Comparison of ENCODE assay signal across 20 cellular contexts in genomic region chr1:17892225-17892624, GRCh38.
A peak's percentile ranks its signal among the peaks of the same experiment; 100 is the strongest.
DNase-seq lines count a peak whose midpoint lies in the region; ATAC-seq, FAIRE-seq and TF ChIP-seq lines count a peak whose summit lies in the region.
"Had no signal": no experiment of that assay in that cellular context is flagged by ENCODE, and none has a peak within 500 bp of the region (broad histone marks: within the 10 kb centered on the region; RNA-seq: fewer than 3 reads in every experiment).

No MANE protein-coding gene starts in this region.

- POLR2A ChIA-PET in H1 (lab: Charles Lee; ENCODE audit: partially characterized antibody): no interaction called here
- POLR2A ChIA-PET in naive thymus-derived CD4-positive, alpha-beta T cell (lab: Charles Lee): no interaction called here

- H3K27ac ChIP-seq in H1 (ENCODE audit: low read depth, low read length): no peak overlapping the region
- no peak overlapping the region for H3K27ac ChIP-seq in prostate gland
- H3K27ac ChIP-seq in naive thymus-derived CD4-positive, alpha-beta T cell (ENCODE audit: low read depth, low read length): no peak overlapping the region
- H3K27ac ChIP-seq: BLaER1 treated with 17β-estradiol and CSF1 and Interleukin-3, amounts not matched to agents 10 nM and 100 nM had no signal

- H4K91ac ChIP-seq in H1 (replicated peaks; ENCODE audit: insufficient read length, low read length): no peak overlapping the region

- H3K27ac Mint-ChIP-seq in activated naive CD4-positive, alpha-beta T cell treated with anti-CD3 and anti-CD28 coated beads, Interleukin-2, amount 10 ng/mL, durations not matched to agents 7 days and 5 days: no peak overlapping the region
- no peak overlapping the region for H3K27ac Mint-ChIP-seq in naive thymus-derived CD4-positive, alpha-beta T cell
- H3K27ac Mint-ChIP-seq: naive thymus-derived CD8-positive, alpha-beta T cell; stimulated activated naive B cell treated with anti-CD40 and anti-IgM and Interleukin-4, amounts not matched to agents 10 μg/mL and 1 μg/mL and 100 μg/mL, for 72 hours; type B pancreatic cell had no signal

- H2BK20ac ChIP-seq in H1 (ENCODE audit: low read length): no peak overlapping the region

- no peaks in the 10 kb centered on the region for H3K27me3 Mint-ChIP-seq in activated naive CD4-positive, alpha-beta T cell treated with anti-CD3 and anti-CD28 coated beads, Interleukin-2, amount 10 ng/mL, durations not matched to agents 7 days and 5 days
- H3K27me3 Mint-ChIP-seq in naive thymus-derived CD4-positive, alpha-beta T cell: peaks cover 0 to 50% (median 17%) of the 10 kb centered on the region in 5 donors

- H3K4me1 Mint-ChIP-seq in activated naive CD4-positive, alpha-beta T cell treated with anti-CD3 and anti-CD28 coated beads, Interleukin-2, amount 10 ng/mL, durations not matched to agents 7 days and 5 days: no peaks in the 10 kb centered on the region
- no peaks in the 10 kb centered on the region for H3K4me1 Mint-ChIP-seq in naive thymus-derived CD4-positive, alpha-beta T cell
- H3K4me1 Mint-ChIP-seq: stimulated activated naive B cell treated with anti-CD40 and anti-IgM and Interleukin-4, amounts not matched to agents 10 μg/mL and 1 μg/mL and 100 μg/mL, for 72 hours had no signal

- H3K18ac ChIP-seq in H1 (ENCODE audit: extremely low read depth, low read length): no peak overlapping the region

- no peak overlapping the region for H3K4me3 ChIP-seq in H1 (ENCODE audit: extremely low read depth in 1 of 4, insufficient read depth in 2 of 4, low read depth in 3 of 4, low read length in 4 of 4)
- H3K4me3 ChIP-seq in prostate gland: no peak overlapping the region
- no peak overlapping the region for H3K4me3 ChIP-seq in naive thymus-derived CD4-positive, alpha-beta T cell (ENCODE audit: low read length)
- H3K4me3 ChIP-seq: BLaER1 treated with 17β-estradiol and CSF1 and Interleukin-3, amounts not matched to agents 10 nM and 100 nM had no signal

- H3K27me3 ChIP-seq in H1 (replicated peaks in 1 of 4; ENCODE audit: control insufficient read depth in 3 of 4, extremely low read depth in 1 of 4, insufficient read depth in 3 of 4, low read length in 3 of 4): peaks cover 0 to 1% (median 0%) of the 10 kb centered on the region in 4 experiments; a peak in 2 of 7 replicates
- H3K27me3 ChIP-seq in prostate gland (replicated peaks; ENCODE audit: insufficient read depth): no peaks in the 10 kb centered on the region
- no peaks in the 10 kb centered on the region for H3K27me3 ChIP-seq in naive thymus-derived CD4-positive, alpha-beta T cell (ENCODE audit: control insufficient read depth in 2 of 2, insufficient read depth in 2 of 2, low read length in 2 of 2)
- H3K27me3 ChIP-seq: BLaER1 treated with 17β-estradiol and CSF1 and Interleukin-3, amounts not matched to agents 10 nM and 100 nM had no signal

- TF ChIP-seq EP300 in H1 (IDR thresholded peaks at IDR 0.05; ENCODE audit: borderline replicate concordance in 1 of 2, low read depth in 2 of 2, low read length in 2 of 2): no peak

- no peak overlapping the region for H3K23ac ChIP-seq in H1 (ENCODE audit: insufficient read length)

- no peaks in the 10 kb centered on the region for H4K20me1 ChIP-seq in H1 (replicated peaks in 1 of 2; ENCODE audit: control insufficient read depth in 1 of 2, insufficient read depth in 2 of 2, low read length in 2 of 2)
- H4K20me1 ChIP-seq: BLaER1 treated with 17β-estradiol and CSF1 and Interleukin-3, amounts not matched to agents 10 nM and 100 nM had no signal

- H3K79me2 ChIP-seq in H1 (ENCODE audit: control insufficient read depth in 1 of 2, insufficient read depth in 2 of 2, low read length in 2 of 2): no peaks in the 10 kb centered on the region

- H3K36me3 ChIP-seq in H1 (ENCODE audit: control insufficient read depth in 2 of 4, insufficient read depth in 4 of 4, low read length in 3 of 4) (no peaks in the 10 kb centered on the region), prostate gland (no peaks in the 10 kb centered on the region)
- no peaks in the 10 kb centered on the region for H3K36me3 ChIP-seq in naive thymus-derived CD4-positive, alpha-beta T cell (ENCODE audit: control insufficient read depth in 2 of 3, insufficient read depth in 3 of 3, low read length in 3 of 3)
- H3K36me3 ChIP-seq: BLaER1 treated with 17β-estradiol and CSF1 and Interleukin-3, amounts not matched to agents 10 nM and 100 nM had no signal

- H2BK15ac ChIP-seq in H1 (ENCODE audit: low read length): no peak overlapping the region

- H3K4me1 ChIP-seq in H1 (replicated peaks in 1 of 4; ENCODE audit: control insufficient read depth in 3 of 4, insufficient read depth in 4 of 4, low read length in 3 of 4) (no peaks in the 10 kb centered on the region; a peak in 1 of 7 replicates), prostate gland (replicated peaks) (no peaks in the 10 kb centered on the region)
- no peaks in the 10 kb centered on the region for H3K4me1 ChIP-seq in naive thymus-derived CD4-positive, alpha-beta T cell (ENCODE audit: control insufficient read depth in 2 of 2, insufficient read depth in 2 of 2, low read length in 2 of 2)

- no peak overlapping the region for H3K4ac ChIP-seq in H1 (replicated peaks; ENCODE audit: insufficient read length, low read depth, low read length)

- TF ChIP-seq RAD21 in H1 (IDR thresholded peaks at IDR 0.05 in 1 of 2, conservative IDR thresholded peaks at IDR 0.05 in 1 of 2; ENCODE audit: low read depth in 2 of 2, low read length in 2 of 2): no peak

- no peaks in the 10 kb centered on the region for H3K9me3 Mint-ChIP-seq in activated naive CD4-positive, alpha-beta T cell treated with anti-CD3 and anti-CD28 coated beads, Interleukin-2, amount 10 ng/mL, durations not matched to agents 7 days and 5 days
- H3K9me3 Mint-ChIP-seq in naive thymus-derived CD4-positive, alpha-beta T cell: peaks cover 0 to 5% (median 0%) of the 10 kb centered on the region in 11 donors
- H3K9me3 Mint-ChIP-seq: type B pancreatic cell had no signal

- no peak for FAIRE-seq in H1 (lab: Jason Lieb, UNC)
- FAIRE-seq: A204.1 had no signal

- no peak overlapping the region for H2BK120ac ChIP-seq in H1 (replicated peaks; ENCODE audit: low read depth, low read length)

- H2AK5ac ChIP-seq in H1 (ENCODE audit: low read depth, low read length): no peak overlapping the region

- intact Hi-C loops in prostate gland (cut with DNase I): no loop called here
- intact Hi-C loops in naive thymus-derived CD4-positive, alpha-beta T cell (cut with micrococcal nuclease): no loop called here

- H4K8ac ChIP-seq in H1 (ENCODE audit: extremely low read depth, insufficient read depth, low read length): peak overlapping the region; percentile 31; the same call in 1 of the 2 replicates

- CTCF ChIA-PET in H1 (lab: Charles Lee; ENCODE audit: partially characterized antibody): interaction anchor here (0.6 kb wide), 1 partner anchor 204 kb away, joined by 3 read pairs; no protein-coding TSS in a partner anchor
- CTCF ChIA-PET in activated naive CD4-positive, alpha-beta T cell treated with anti-CD3 and anti-CD28 coated beads, Interleukin-2, amount 10 ng/mL, durations not matched to agents 7 days and 5 days (lab: Charles Lee): no interaction called here
- CTCF ChIA-PET in naive thymus-derived CD4-positive, alpha-beta T cell (lab: Charles Lee): no interaction called here

- no peaks in the 10 kb centered on the region for H3K36me3 Mint-ChIP-seq in activated naive CD4-positive, alpha-beta T cell treated with anti-CD3 and anti-CD28 coated beads, Interleukin-2, amount 10 ng/mL, durations not matched to agents 7 days and 5 days
- no peaks in the 10 kb centered on the region for H3K36me3 Mint-ChIP-seq in naive thymus-derived CD4-positive, alpha-beta T cell
- H3K36me3 Mint-ChIP-seq: naive thymus-derived CD8-positive, alpha-beta T cell; stimulated activated naive B cell treated with anti-CD40 and anti-IgM and Interleukin-4, amounts not matched to agents 10 μg/mL and 1 μg/mL and 100 μg/mL, for 72 hours; type B pancreatic cell had no signal

- no peak overlapping the region for H3K56ac ChIP-seq in H1 (replicated peaks; ENCODE audit: insufficient read length, low read depth, low read length)

- H3K9me3 ChIP-seq in H1 (ENCODE audit: insufficient read depth in 2 of 2, low read depth in 1 of 2, low read length in 1 of 2): no peaks in the 10 kb centered on the region
- H3K9me3 ChIP-seq in prostate gland: no peaks in the 10 kb centered on the region
- H3K9me3 ChIP-seq in naive thymus-derived CD4-positive, alpha-beta T cell (ENCODE audit: control insufficient read depth in 2 of 3, low read length in 3 of 3): no peaks in the 10 kb centered on the region
- H3K9me3 ChIP-seq: BLaER1 treated with 17β-estradiol and CSF1 and Interleukin-3, amounts not matched to agents 10 nM and 100 nM had no signal

- no peak overlapping the region for H2AFZ ChIP-seq in H1 (ENCODE audit: low read length)

- H3K9ac ChIP-seq in H1 (replicated peaks in 1 of 4; ENCODE audit: extremely low read depth in 1 of 4, low read depth in 3 of 4, low read length in 3 of 4): no peak overlapping the region
- H3K9ac ChIP-seq: BLaER1 treated with 17β-estradiol and CSF1 and Interleukin-3, amounts not matched to agents 10 nM and 100 nM had no signal

- H4K5ac ChIP-seq in H1 (ENCODE audit: insufficient read length, low read depth, low read length): no peak overlapping the region

- no peak overlapping the region for H2BK12ac ChIP-seq in H1 (ENCODE audit: low read depth, low read length)

- H3K4me3 Mint-ChIP-seq in activated naive CD4-positive, alpha-beta T cell treated with anti-CD3 and anti-CD28 coated beads, Interleukin-2, amount 10 ng/mL, durations not matched to agents 7 days and 5 days: no peak overlapping the region
- H3K4me3 Mint-ChIP-seq in naive thymus-derived CD4-positive, alpha-beta T cell: no peak overlapping the region
- H3K4me3 Mint-ChIP-seq: naive thymus-derived CD8-positive, alpha-beta T cell; stimulated activated naive B cell treated with anti-CD40 and anti-IgM and Interleukin-4, amounts not matched to agents 10 μg/mL and 1 μg/mL and 100 μg/mL, for 72 hours; type B pancreatic cell had no signal

- DNase-seq in NCI-H2081 (lab: John Stamatoyannopoulos, UW) (peak; percentile 17 to 52), NCI-H2081 treated with DMSO at 0.1 percent for 48 hours (lab: John Stamatoyannopoulos, UW) (no peak), NCI-H2196 treated with DMSO at 0.1 percent for 48 hours (lab: John Stamatoyannopoulos, UW; ENCODE audit: unreplicated experiment) (peak; percentile 65), H1 (ENCODE audit: low read depth in 1 of 2, low spot score in 2 of 2) (no peak), prostate gland (ENCODE audit: low spot score) (peak; percentile 16), nucleus accumbens (lab: John Stamatoyannopoulos, UW) (no peak)
- no peak for DNase-seq in activated naive CD4-positive, alpha-beta T cell treated with anti-CD3 and anti-CD28 coated beads, Interleukin-2, amount 10 ng/mL, durations not matched to agents 7 days and 5 days
- DNase-seq in naive thymus-derived CD4-positive, alpha-beta T cell: no peak
- DNase-seq: activated CD4-positive, alpha-beta T cell treated with anti-CD3 and anti-CD28 coated beads, Interleukin-2, amount 50 U/mL, for 1 hour; activated naive CD4-positive, alpha-beta T cell treated with anti-CD3 and anti-CD28 coated beads, Interleukin-2, amount 50 U/mL, for 16 hours; activated T-cell treated with anti-CD3 and anti-CD28 coated beads for 4 hours; cortex of kidney; foreskin melanocyte; KBM-7; naive thymus-derived CD8-positive, alpha-beta T cell; NCI-H1417 treated with DMSO at 0.1 percent for 48 hours; stimulated activated naive B cell treated with anti-CD40 and anti-IgM and Interleukin-4, amounts not matched to agents 10 μg/mL and 1 μg/mL and 100 μg/mL, for 72 hours had no signal

- WGBS in H1 (ENCODE audit: extremely low coverage in 1 of 2, insufficient coverage in 1 of 2, insufficient read length in 1 of 2, insufficient replicate concordance in 2 of 2, low coverage in 1 of 2, low lambda C conversion rate in 2 of 2, missing lambda C conversion rate in 1 of 2), 2 experiments: 82% methylated on average over 8 of the region's 8 CpGs; no CpG with 5 or more reads in 1 of the 2 experiments
- 58% methylated on average over 8 of the region's 8 CpGs for whole genome bisulfite sequencing in prostate gland

- H3K79me1 ChIP-seq in H1 (ENCODE audit: low read depth, low read length): no peaks in the 10 kb centered on the region

- no peak for TF ChIP-seq POLR2A in H1 (IDR thresholded peaks at IDR 0.05; ENCODE audit: control extremely low read depth in 1 of 2, low read depth in 2 of 2, low read length in 2 of 2)
- TF ChIP-seq POLR2A in prostate gland (IDR thresholded peaks at IDR 0.05): no peak

- no peak for ATAC-seq in naive thymus-derived CD4-positive, alpha-beta T cell
- ATAC-seq: naive thymus-derived CD8-positive, alpha-beta T cell; stimulated activated naive B cell treated with anti-CD40 and anti-IgM and Interleukin-4, amounts not matched to agents 10 μg/mL and 1 μg/mL and 100 μg/mL, for 72 hours had no signal

- H3K14ac ChIP-seq in H1 (ENCODE audit: insufficient read length): no peak overlapping the region

- H2BK5ac ChIP-seq in H1 (ENCODE audit: low read depth, low read length): no peak overlapping the region

- H3K4me2 ChIP-seq in H1 (ENCODE audit: insufficient read depth in 1 of 2, low read depth in 2 of 2, low read length in 2 of 2): no peak overlapping the region
- H3K4me2 ChIP-seq: BLaER1 treated with 17β-estradiol and CSF1 and Interleukin-3, amounts not matched to agents 10 nM and 100 nM had no signal

- 0 out of 2 replicates have a peak, but pooled peaks cover 1% of the 10 kb centered on the region for H3K23me2 ChIP-seq in H1 (ENCODE audit: low read depth, low read length)

- no peak for TF ChIP-seq CTCF in H1 (IDR thresholded peaks at IDR 0.05; ENCODE audit: control extremely low read depth in 1 of 3, insufficient read depth in 1 of 3, low read depth in 1 of 3, low read length in 3 of 3)
- no peak for TF ChIP-seq CTCF in prostate gland (IDR thresholded peaks at IDR 0.05)

Comparison
In these comparisons a context has a peak if more than half of its experiments do, and no peak if none do; other contexts are left out.
1. DNase-seq: peak in NCI-H2081 (2 of 2), NCI-H2196 treated with DMSO at 0.1 percent for 48 hours (single experiment) and prostate gland (single experiment); none in NCI-H2081 treated with DMSO at 0.1 percent for 48 hours (single experiment), H1 (0 of 2), nucleus accumbens (0 of 56), activated naive CD4-positive, alpha-beta T cell treated with anti-CD3 and anti-CD28 coated beads, Interleukin-2, amount 10 ng/mL, durations not matched to agents 7 days and 5 days (single experiment) and naive thymus-derived CD4-positive, alpha-beta T cell (0 of 9).